27 cellular contexts compared by ENCODE assay signal in the genomic region with DNA sequence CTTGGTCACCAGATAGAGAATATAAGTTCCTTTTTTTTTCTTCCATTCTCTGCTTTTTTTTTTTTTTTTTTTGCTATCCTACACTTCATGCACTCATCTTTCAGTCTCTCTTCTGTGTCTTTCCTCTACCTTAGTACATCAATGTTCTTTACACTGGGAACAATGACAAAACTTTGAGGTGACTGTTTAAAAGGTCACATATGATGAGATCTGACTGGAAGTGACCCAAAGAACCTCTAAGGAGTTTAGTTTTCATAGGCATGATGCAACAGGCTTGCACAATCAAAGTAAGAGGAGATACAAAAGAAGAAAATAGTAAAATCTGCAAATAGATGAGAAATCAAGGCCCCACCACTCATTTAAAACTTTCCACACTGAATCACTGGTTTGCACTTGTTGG.
DNase-seq lines count a peak whose midpoint lies in the region; ATAC-seq, FAIRE-seq and TF ChIP-seq lines count a peak whose summit lies in the region.
"Had no signal": no experiment of that assay in that cellular context is flagged by ENCODE, and none has a peak within 500 bp of the region (broad histone marks: within the 10 kb centered on the region; RNA-seq: fewer than 3 reads in every experiment).

No MANE protein-coding gene starts in this region.

- no peaks in the 10 kb centered on the region for H3K9me3 ChIP-seq in breast epithelium
- 0 out of 2 replicates have a peak, but pooled peaks cover 4% of the 10 kb centered on the region for H3K9me3 ChIP-seq in HepG2 (ENCODE audit: low read length)
- H3K9me3 ChIP-seq in right lobe of liver: no peaks in the 10 kb centered on the region
- H3K9me3 ChIP-seq: A549; BE2C; BLaER1 treated with 17β-estradiol and CSF1 and Interleukin-3, amounts not matched to agents 10 nM and 100 nM had no signal

- H3K9ac ChIP-seq in HepG2 (ENCODE audit: insufficient read depth, low read depth, low read length): no peak overlapping the region
- H3K9ac ChIP-seq: BLaER1 treated with 17β-estradiol and CSF1 and Interleukin-3, amounts not matched to agents 10 nM and 100 nM; GM23248 had no signal

- intact Hi-C loops in MCF 10A (cut with micrococcal nuclease): no loop called here
- intact Hi-C loops in breast epithelium (cut with DNase I; ENCODE audit: low total_unique reads): no loop called here
- intact Hi-C loops in HepG2 (cut with micrococcal nuclease; ENCODE audit: unreplicated experiment): no loop called here
- intact Hi-C loops in right lobe of liver (cut with DNase I): no loop called here

- peak; percentile 30 for DNase-seq in MCF 10A (ENCODE audit: unreplicated experiment)
- no peak for DNase-seq in breast epithelium (ENCODE audit: low spot score in 2 of 2)
- no peak for DNase-seq in HepG2 (ENCODE audit: low spot score)
- no peak for DNase-seq in right lobe of liver
- peak; percentile 30 for DNase-seq in fibroblast of mammary gland (ENCODE audit: low read depth)
- DNase-seq in kidney tubule cell (ENCODE audit: low spot score): no peak
- DNase-seq in RPMI8226: no peak
- DNase-seq: 8988T; ACHN; AML-193; BE2C; CD4-positive, alpha-beta T cell; CD8-positive, alpha-beta memory T cell; DMS 273 treated with DMSO at 0.1 percent for 48 hours; DMS79; EL; GDM1; GM23248; H7; HCEC 1CT had no signal

- H3K27me3 Mint-ChIP-seq in MCF 10A (ENCODE audit: insufficient read depth, unreplicated experiment): no peaks in the 10 kb centered on the region
- H3K27me3 Mint-ChIP-seq: CD4-positive, alpha-beta T cell; CD8-positive, alpha-beta memory T cell had no signal

- H3K4me3 ChIP-seq in breast epithelium: no peak overlapping the region
- H3K4me3 ChIP-seq in HepG2 (replicated peaks in 1 of 3; ENCODE audit: insufficient read depth in 1 of 3, low read depth in 2 of 3, low read length in 3 of 3): no peak overlapping the region
- H3K4me3 ChIP-seq in right lobe of liver: no peak overlapping the region
- no peak overlapping the region for H3K4me3 ChIP-seq in fibroblast of mammary gland (ENCODE audit: control insufficient read depth, low read depth, low read length)
- H3K4me3 ChIP-seq: A549; BLaER1 treated with 17β-estradiol and CSF1 and Interleukin-3, amounts not matched to agents 10 nM and 100 nM; GM12878; GM23248 had no signal

- no peaks in the 10 kb centered on the region for H3K9me3 Mint-ChIP-seq in MCF 10A (ENCODE audit: unreplicated experiment)

- CTCF ChIA-PET in MCF 10A (lab: Yijun Ruan, JAX) (no interaction called here), HepG2 (lab: Yijun Ruan, JAX; ENCODE audit: low intra/inter-chr PET ratio, low total read pairs) (no interaction called here)

- H4K20me1 ChIP-seq in HepG2 (ENCODE audit: insufficient read depth, low read length): no peaks in the 10 kb centered on the region
- H4K20me1 ChIP-seq: BLaER1 treated with 17β-estradiol and CSF1 and Interleukin-3, amounts not matched to agents 10 nM and 100 nM had no signal

- H3K4me1 Mint-ChIP-seq in MCF 10A (ENCODE audit: insufficient read depth, unreplicated experiment): peaks cover 6% of the 10 kb centered on the region
- H3K4me1 Mint-ChIP-seq: CD14-positive monocyte; CD8-positive, alpha-beta memory T cell had no signal

- H3K4me1 ChIP-seq in breast epithelium: no peaks in the 10 kb centered on the region
- no peaks in the 10 kb centered on the region for H3K4me1 ChIP-seq in HepG2 (ENCODE audit: insufficient read depth, low read length)
- no peaks in the 10 kb centered on the region for H3K4me1 ChIP-seq in right lobe of liver
- H3K4me1 ChIP-seq: A549; BE2C; BLaER1 treated with 17β-estradiol and CSF1 and Interleukin-3, amounts not matched to agents 10 nM and 100 nM had no signal

- TF ChIP-seq EP300 in HepG2 (IDR thresholded peaks at IDR 0.05; ENCODE audit: low read depth in 2 of 2, low read length in 2 of 2) (no peak), HepG2 (CRISPR knock-in tag; IDR thresholded peaks at IDR 0.05; ENCODE audit: borderline replicate concordance) (no peak)

- H3K27ac Mint-ChIP-seq in MCF 10A (ENCODE audit: low read depth, unreplicated experiment): no peak overlapping the region
- H3K27ac Mint-ChIP-seq: CD14-positive monocyte; CD4-positive, alpha-beta T cell; CD8-positive, alpha-beta memory T cell had no signal

- in situ Hi-C loops in HepG2 (cut with HindIII; ENCODE audit: extremely low pct_ligation_motif_present, low pct_unique_long_range_greater_than_20kb): no loop called here

- no peak overlapping the region for H3K4me2 ChIP-seq in HepG2 (ENCODE audit: low read depth, low read length)
- H3K4me2 ChIP-seq: A549; BLaER1 treated with 17β-estradiol and CSF1 and Interleukin-3, amounts not matched to agents 10 nM and 100 nM had no signal

- no peak for TF ChIP-seq CTCF in MCF 10A (IDR thresholded peaks at IDR 0.05; ENCODE audit: unreplicated experiment)
- TF ChIP-seq CTCF in breast epithelium (IDR thresholded peaks at IDR 0.05): no peak
- no peak for TF ChIP-seq CTCF in HepG2 (CRISPR knock-in tag; IDR thresholded peaks at IDR 0.05)
- no peak for TF ChIP-seq CTCF in right lobe of liver (IDR thresholded peaks at IDR 0.05)
- TF ChIP-seq CTCF in fibroblast of mammary gland (conservative IDR thresholded peaks at IDR 0.05; ENCODE audit: control insufficient read depth, insufficient read depth, low read depth, low read length): no peak

- POLR2A ChIA-PET in MCF 10A (lab: Yijun Ruan, JAX): no interaction called here
- POLR2A ChIA-PET in HepG2 (lab: Yijun Ruan, JAX): no interaction called here

- H3K36me3 Mint-ChIP-seq in MCF 10A (ENCODE audit: insufficient read depth, unreplicated experiment): no peaks in the 10 kb centered on the region
- H3K36me3 Mint-ChIP-seq: CD14-positive monocyte; CD8-positive, alpha-beta memory T cell had no signal

- H3K4me3 Mint-ChIP-seq in MCF 10A (ENCODE audit: unreplicated experiment): no peak overlapping the region
- H3K4me3 Mint-ChIP-seq: CD14-positive monocyte; CD4-positive, alpha-beta T cell; CD8-positive, alpha-beta memory T cell had no signal

- no peaks in the 10 kb centered on the region for H3K79me2 ChIP-seq in HepG2 (ENCODE audit: insufficient read depth, low read length)

- H3K36me3 ChIP-seq in breast epithelium (no peaks in the 10 kb centered on the region), HepG2 (replicated peaks in 1 of 2; ENCODE audit: control insufficient read depth in 1 of 2, insufficient read depth in 2 of 2, low read length in 2 of 2) (no peaks in the 10 kb centered on the region), right lobe of liver (no peaks in the 10 kb centered on the region)
- H3K36me3 ChIP-seq: BE2C; BLaER1 treated with 17β-estradiol and CSF1 and Interleukin-3, amounts not matched to agents 10 nM and 100 nM had no signal

- H3K27ac ChIP-seq in breast epithelium (no peak overlapping the region), HepG2 (ENCODE audit: extremely low read length, insufficient read depth, low read length) (no peak overlapping the region), right lobe of liver (no peak overlapping the region)
- H3K27ac ChIP-seq: A549; BLaER1 treated with 17β-estradiol and CSF1 and Interleukin-3, amounts not matched to agents 10 nM and 100 nM; GM23248 had no signal

- FAIRE-seq in HepG2 (lab: Jason Lieb, UNC): no peak
- FAIRE-seq: A549, D721Med, GM12878, GM19239, H1 had no signal

- no peak for TF ChIP-seq POLR2A in breast epithelium (IDR thresholded peaks at IDR 0.05)
- TF ChIP-seq POLR2A in HepG2 (IDR thresholded peaks at IDR 0.05; ENCODE audit: insufficient read depth in 1 of 2, low read depth in 2 of 2, low read length in 2 of 2): no peak
- TF ChIP-seq POLR2A in right lobe of liver (IDR thresholded peaks at IDR 0.05): no peak

- H3K27me3 ChIP-seq in breast epithelium: no peaks in the 10 kb centered on the region
- no peaks in the 10 kb centered on the region for H3K27me3 ChIP-seq in HepG2 (ENCODE audit: control insufficient read depth in 1 of 2, insufficient read depth in 2 of 2, low read length in 2 of 2)
- no peaks in the 10 kb centered on the region for H3K27me3 ChIP-seq in right lobe of liver
- H3K27me3 ChIP-seq: BE2C; BLaER1 treated with 17β-estradiol and CSF1 and Interleukin-3, amounts not matched to agents 10 nM and 100 nM had no signal

- TF ChIP-seq RAD21 in HepG2 (CRISPR knock-in tag; IDR thresholded peaks at IDR 0.05): no peak

- ATAC-seq in HepG2: no peak
- no peak for ATAC-seq in right lobe of liver
- ATAC-seq: A549, GM12878 had no signal

- BruUV-seq in MCF 10A (replicated peaks; lab: Mats Ljungman, UMichigan) (no TSS peak), HepG2 (replicated peaks; lab: Mats Ljungman, UMichigan) (no TSS peak)

- no peak overlapping the region for H2AFZ ChIP-seq in HepG2 (ENCODE audit: low read length)
- H2AFZ ChIP-seq: GM23248 had no signal

TF ChIP-seq in HepG2, 621 proteins besides CTCF, POLR2A, EP300 and RAD21:
- no peak for TF ChIP-seq ZNF674 (CRISPR knock-in tag; IDR thresholded peaks at IDR 0.05; ENCODE audit: low read depth)
- TF ChIP-seq ZNF264 (CRISPR knock-in tag; IDR thresholded peaks at IDR 0.05): no peak
- no peak for TF ChIP-seq ZNF615 (CRISPR knock-in tag; IDR thresholded peaks at IDR 0.05; ENCODE audit: borderline replicate concordance)
- peak; percentile 9; the same call in 1 of the 2 replicates for TF ChIP-seq CEBPB (IDR thresholded peaks at IDR 0.05; ENCODE audit: borderline replicate concordance, low read depth, low read length)
- TF ChIP-seq PBX2 (CRISPR knock-in tag; IDR thresholded peaks at IDR 0.05): no peak
- no peak for TF ChIP-seq ZMYM2 (CRISPR knock-in tag; IDR thresholded peaks at IDR 0.05)
- TF ChIP-seq ZNF275 (CRISPR knock-in tag; IDR thresholded peaks at IDR 0.05; ENCODE audit: borderline replicate concordance): no peak

Comparison
In these comparisons a context has a peak if more than half of its experiments do, and no peak if none do; other contexts are left out.
1. DNase-seq: peak in MCF 10A (single experiment) and fibroblast of mammary gland (single experiment); none in breast epithelium (0 of 2), HepG2 (single experiment), right lobe of liver (0 of 3), kidney tubule cell (single experiment) and RPMI8226 (single experiment).